Comparison of ENCODE assay signal across 23 cellular contexts in the genomic region with DNA sequence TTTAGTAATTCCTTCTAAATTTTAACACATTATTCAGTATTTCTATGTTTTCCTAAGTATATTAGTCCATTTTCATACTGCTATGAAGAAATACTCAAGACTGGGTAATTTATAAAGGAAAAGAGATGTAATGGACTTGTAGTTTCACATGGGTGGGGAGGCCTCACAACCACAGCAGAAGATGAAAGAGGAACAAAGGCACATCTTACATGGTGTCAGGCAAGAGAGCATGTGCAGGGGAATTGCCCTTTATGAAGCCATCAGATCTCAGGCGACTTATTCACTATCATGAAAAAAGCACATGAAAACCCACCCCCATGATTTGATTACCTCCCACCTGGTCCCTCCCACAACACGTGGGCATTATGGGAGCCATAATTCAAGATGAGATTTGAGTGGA. TPM values are rescaled to one million over a fixed set of nuclear protein-coding genes. Genes with fewer than 3 reads are reported as not detected.
DNase-seq lines count a peak whose midpoint lies in the region; ATAC-seq and TF ChIP-seq lines count a peak whose summit lies in the region.
"Had no signal": no experiment of that assay in that cellular context is flagged by ENCODE, and none has a peak within 500 bp of the region (broad histone marks: within the 10 kb centered on the region; RNA-seq: fewer than 3 reads in every experiment).

No MANE protein-coding gene starts in this region.

- ATAC-seq in activated CD8-positive, alpha-beta T cell treated with anti-CD3 and anti-CD28 coated beads for 36 hours = peak; percentile 18
- ATAC-seq in natural killer cell = peak in 1 of 3 donors; percentile 20
- ATAC-seq in GM21825 (IDR thresholded peaks at IDR 0.05; ENCODE audit: unreplicated experiment) = no peak
- ATAC-seq: HCT116, lower lobe of right lung had no signal

- peaks cover 81% of the 10 kb centered on the region for H3K36me3 Mint-ChIP-seq in T-helper 1 cell treated with Interleukin-12 subunit alpha and Interleukin-12 subunit beta and Interleukin-4 antibody, amounts not matched to agents 30 μg/mL and 1 μg/mL, for 36 hours (ENCODE audit: low read depth)
- H3K36me3 Mint-ChIP-seq in activated CD8-positive, alpha-beta T cell treated with anti-CD3 and anti-CD28 coated beads for 36 hours (ENCODE audit: low read depth) = peaks cover 81% of the 10 kb centered on the region
- peaks cover 36% of the 10 kb centered on the region for H3K36me3 Mint-ChIP-seq in natural killer cell

- peaks cover 65% of the 10 kb centered on the region for H3K4me1 Mint-ChIP-seq in T-helper 1 cell treated with Interleukin-12 subunit alpha and Interleukin-12 subunit beta and Interleukin-4 antibody, amounts not matched to agents 30 μg/mL and 1 μg/mL, for 36 hours (ENCODE audit: low read depth)
- H3K4me1 Mint-ChIP-seq in activated CD8-positive, alpha-beta T cell treated with anti-CD3 and anti-CD28 coated beads for 36 hours (ENCODE audit: low read depth) = peaks cover 66% of the 10 kb centered on the region
- H3K4me1 Mint-ChIP-seq in natural killer cell = peaks cover 56 to 76% of the 10 kb centered on the region in 2 donors

- peaks cover 11% of the 10 kb centered on the region for H3K9me3 Mint-ChIP-seq in T-helper 1 cell treated with Interleukin-12 subunit alpha and Interleukin-12 subunit beta and Interleukin-4 antibody, amounts not matched to agents 30 μg/mL and 1 μg/mL, for 36 hours
- H3K9me3 Mint-ChIP-seq in activated CD8-positive, alpha-beta T cell treated with anti-CD3 and anti-CD28 coated beads for 36 hours = peaks cover 31% of the 10 kb centered on the region
- H3K9me3 Mint-ChIP-seq in natural killer cell = peaks cover 0 to 2% of the 10 kb centered on the region in 2 donors
- H3K9me3 Mint-ChIP-seq: endodermal cell had no signal

- TF ChIP-seq CTCF in HEK293 (tag by site-specific recombination; IDR thresholded peaks at IDR 0.05) (no peak), natural killer cell (IDR thresholded peaks at IDR 0.05) (no peak)
- TF ChIP-seq CTCF in activated CD8-positive, alpha-beta T cell treated with anti-CD3 and anti-CD28 coated beads for 36 hours (IDR thresholded peaks at IDR 0.05) = no peak

- no peak overlapping the region for H3K27ac ChIP-seq in HEK293 (ENCODE audit: extremely low read depth, low read depth, low read length)
- H3K27ac ChIP-seq: BLaER1, lower lobe of right lung, thyroid gland had no signal

- H3K9me3 ChIP-seq in HEK293 (ENCODE audit: control insufficient read depth, insufficient read depth, low read depth, low read length) = no peaks in the 10 kb centered on the region
- H3K9me3 ChIP-seq: BLaER1, lower lobe of right lung, thyroid gland had no signal

- no peak overlapping the region for H3K4me3 ChIP-seq in HEK293 (ENCODE audit: low read depth, low read length)
- H3K4me3 ChIP-seq: BLaER1, lower lobe of right lung, thyroid gland had no signal

- DNase-seq in T-helper 1 cell = no peak
- peak; percentile 64 for DNase-seq in activated CD8-positive, alpha-beta T cell treated with anti-CD3 and anti-CD28 coated beads for 36 hours
- no peak for DNase-seq in natural killer cell
- DNase-seq in NCI-H345 treated with DMSO at 0.1 percent for 48 hours (lab: John Stamatoyannopoulos, UW; ENCODE audit: unreplicated experiment) = no peak
- DNase-seq in DMS 273 (lab: John Stamatoyannopoulos, UW; ENCODE audit: unreplicated experiment) = no peak
- DNase-seq: activated T-cell treated with anti-CD3 and anti-CD28 coated beads, Interleukin-2, amount 50 U/mL, for 48 hours; aorta; cerebellar nuclear complex; endodermal cell; lower lobe of right lung; NCI-H1436; NCI-H2171 treated with DMSO at 0.1 percent for 48 hours; NCI-H774; RPMI8226; stimulated activated CD8-positive, alpha-beta memory T cell treated with anti-CD3 and anti-CD28 coated beads, Interleukin-4, amount 100 ng/mL, for 48 hours; thyroid gland had no signal

- no peaks in the 10 kb centered on the region for H3K27me3 Mint-ChIP-seq in T-helper 1 cell treated with Interleukin-12 subunit alpha and Interleukin-12 subunit beta and Interleukin-4 antibody, amounts not matched to agents 30 μg/mL and 1 μg/mL, for 36 hours (ENCODE audit: low read depth)
- H3K27me3 Mint-ChIP-seq in activated CD8-positive, alpha-beta T cell treated with anti-CD3 and anti-CD28 coated beads for 36 hours = no peaks in the 10 kb centered on the region
- no peaks in the 10 kb centered on the region for H3K27me3 Mint-ChIP-seq in natural killer cell (ENCODE audit: low read depth in 2 of 2)
- H3K27me3 Mint-ChIP-seq: progenitor cell of endocrine pancreas had no signal

- intact Hi-C loops in activated CD8-positive, alpha-beta T cell treated with anti-CD3 and anti-CD28 coated beads for 36 hours (cut with micrococcal nuclease) = loop anchor here (5.0 kb wide), 1 partner anchor 60 kb away; a partner anchor contains a TSS
- intact Hi-C loops in natural killer cell (cut with micrococcal nuclease) = no loop called here

- CTCF ChIA-PET in HEK293 (lab: Yijun Ruan, JAX) = no interaction called here
- CTCF ChIA-PET in activated CD8-positive, alpha-beta T cell treated with anti-CD3 and anti-CD28 coated beads for 36 hours (lab: Charles Lee) = interaction anchor here (1.2 to 1.5 kb wide), 3 partner anchors 37 to 273 kb away, joined by 3 to 7 read pairs (median 4); a partner anchor contains a TSS

- H3K27ac Mint-ChIP-seq in T-helper 1 cell treated with Interleukin-12 subunit alpha and Interleukin-12 subunit beta and Interleukin-4 antibody, amounts not matched to agents 30 μg/mL and 1 μg/mL, for 36 hours = peak overlapping the region; percentile 66
- H3K27ac Mint-ChIP-seq in activated CD8-positive, alpha-beta T cell treated with anti-CD3 and anti-CD28 coated beads for 36 hours = peak overlapping the region; percentile 89
- peak overlapping the region; percentile 86 to 90 for H3K27ac Mint-ChIP-seq in natural killer cell
- H3K27ac Mint-ChIP-seq: endodermal cell, progenitor cell of endocrine pancreas had no signal

- H3K4me1 ChIP-seq in HEK293 (ENCODE audit: control insufficient read depth, insufficient read depth, low read length) = 0 out of 2 replicates have a peak, but pooled peaks cover 2% of the 10 kb centered on the region
- H3K4me1 ChIP-seq: thyroid gland had no signal

- H3K36me3 ChIP-seq in HEK293 (ENCODE audit: control insufficient read depth in 2 of 2, insufficient read depth in 1 of 2, low read length in 2 of 2) = no peaks in the 10 kb centered on the region
- H3K36me3 ChIP-seq: BLaER1, lower lobe of right lung, thyroid gland had no signal

- H3K4me3 Mint-ChIP-seq in T-helper 1 cell treated with Interleukin-12 subunit alpha and Interleukin-12 subunit beta and Interleukin-4 antibody, amounts not matched to agents 30 μg/mL and 1 μg/mL, for 36 hours = no peak overlapping the region
- H3K4me3 Mint-ChIP-seq in activated CD8-positive, alpha-beta T cell treated with anti-CD3 and anti-CD28 coated beads for 36 hours = no peak overlapping the region
- peak overlapping the region; percentile 41 for H3K4me3 Mint-ChIP-seq in natural killer cell
- H3K4me3 Mint-ChIP-seq: endodermal cell had no signal

- POLR2A ChIA-PET in HEK293 (lab: Yijun Ruan, JAX) = no interaction called here
- POLR2A ChIA-PET in activated CD8-positive, alpha-beta T cell treated with anti-CD3 and anti-CD28 coated beads for 36 hours (lab: Charles Lee) = interaction anchor here (1.4 to 4.9 kb wide), 2 partner anchors 16 to 132 kb away, joined by 8 to 37 read pairs; a partner anchor contains a TSS

TF ChIP-seq in HEK293, 187 proteins besides CTCF, POLR2A, EP300 and RAD21:
- peak; percentile 38; the same call in 1 of the 2 replicates for TF ChIP-seq EGR2 (tag by site-specific recombination; IDR thresholded peaks at IDR 0.05; ENCODE audit: low read depth)
- TF ChIP-seq ZNF10 (tag by site-specific recombination; IDR thresholded peaks at IDR 0.05) = no peak

RNA-seq across cellular contexts. Expression of a gene that starts 15.6 kb away (rescaled TPM):
- 100 to 1,000 TPM; 163 to 174 TPM for total RNA-seq in activated CD8-positive, alpha-beta T cell treated with anti-CD3 and anti-CD28 coated beads for 36 hours
- 100 to 1,000 TPM; 191 to 249 (median 219) TPM for total RNA-seq in natural killer cell
- total RNA-seq: A172, endodermal cell, progenitor cell of endocrine pancreas had no signal

RNA-seq across cellular contexts. Expression of a gene that starts 58.3 kb away (rescaled TPM):
- total RNA-seq in activated CD8-positive, alpha-beta T cell treated with anti-CD3 and anti-CD28 coated beads for 36 hours = 10 to 100 TPM; 34.2 to 38.3 TPM
- 10 to 100 TPM; 39.1 to 62.1 (median 45.6) TPM for total RNA-seq in natural killer cell
